Comparison of ENCODE assay signal across 1 cellular context in genomic region chr9:4424038-4424437, GRCh38.
TF ChIP-seq lines count a peak whose summit lies in the region.

No MANE protein-coding gene starts in this region.

TF ChIP-seq in GM23338, 12 proteins besides CTCF, POLR2A, EP300 and RAD21:
- TF ChIP-seq, protein P1, sequence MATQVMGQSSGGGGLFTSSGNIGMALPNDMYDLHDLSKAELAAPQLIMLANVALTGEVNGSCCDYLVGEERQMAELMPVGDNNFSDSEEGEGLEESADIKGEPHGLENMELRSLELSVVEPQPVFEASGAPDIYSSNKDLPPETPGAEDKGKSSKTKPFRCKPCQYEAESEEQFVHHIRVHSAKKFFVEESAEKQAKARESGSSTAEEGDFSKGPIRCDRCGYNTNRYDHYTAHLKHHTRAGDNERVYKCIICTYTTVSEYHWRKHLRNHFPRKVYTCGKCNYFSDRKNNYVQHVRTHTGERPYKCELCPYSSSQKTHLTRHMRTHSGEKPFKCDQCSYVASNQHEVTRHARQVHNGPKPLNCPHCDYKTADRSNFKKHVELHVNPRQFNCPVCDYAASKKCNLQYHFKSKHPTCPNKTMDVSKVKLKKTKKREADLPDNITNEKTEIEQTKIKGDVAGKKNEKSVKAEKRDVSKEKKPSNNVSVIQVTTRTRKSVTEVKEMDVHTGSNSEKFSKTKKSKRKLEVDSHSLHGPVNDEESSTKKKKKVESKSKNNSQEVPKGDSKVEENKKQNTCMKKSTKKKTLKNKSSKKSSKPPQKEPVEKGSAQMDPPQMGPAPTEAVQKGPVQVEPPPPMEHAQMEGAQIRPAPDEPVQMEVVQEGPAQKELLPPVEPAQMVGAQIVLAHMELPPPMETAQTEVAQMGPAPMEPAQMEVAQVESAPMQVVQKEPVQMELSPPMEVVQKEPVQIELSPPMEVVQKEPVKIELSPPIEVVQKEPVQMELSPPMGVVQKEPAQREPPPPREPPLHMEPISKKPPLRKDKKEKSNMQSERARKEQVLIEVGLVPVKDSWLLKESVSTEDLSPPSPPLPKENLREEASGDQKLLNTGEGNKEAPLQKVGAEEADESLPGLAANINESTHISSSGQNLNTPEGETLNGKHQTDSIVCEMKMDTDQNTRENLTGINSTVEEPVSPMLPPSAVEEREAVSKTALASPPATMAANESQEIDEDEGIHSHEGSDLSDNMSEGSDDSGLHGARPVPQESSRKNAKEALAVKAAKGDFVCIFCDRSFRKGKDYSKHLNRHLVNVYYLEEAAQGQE (IDR thresholded peaks at IDR 0.05; ENCODE audit: unreplicated experiment): no peak
- TF ChIP-seq ZNF114 (CRISPR knock-in tag; IDR thresholded peaks at IDR 0.05) (no peak), ZNF331 (CRISPR knock-in tag; IDR thresholded peaks at IDR 0.05; ENCODE audit: low read depth) (no peak), EZH2phosphoT487 (IDR thresholded peaks at IDR 0.05; ENCODE audit: unreplicated experiment) (no peak), ZNF462 (CRISPR knock-in tag; IDR thresholded peaks at IDR 0.05) (no peak), CREB1 (CRISPR knock-in tag; IDR thresholded peaks at IDR 0.05; ENCODE audit: low read depth) (no peak), STAT1 (IDR thresholded peaks at IDR 0.05; ENCODE audit: unreplicated experiment) (no peak)
- TF ChIP-seq, protein P2, sequence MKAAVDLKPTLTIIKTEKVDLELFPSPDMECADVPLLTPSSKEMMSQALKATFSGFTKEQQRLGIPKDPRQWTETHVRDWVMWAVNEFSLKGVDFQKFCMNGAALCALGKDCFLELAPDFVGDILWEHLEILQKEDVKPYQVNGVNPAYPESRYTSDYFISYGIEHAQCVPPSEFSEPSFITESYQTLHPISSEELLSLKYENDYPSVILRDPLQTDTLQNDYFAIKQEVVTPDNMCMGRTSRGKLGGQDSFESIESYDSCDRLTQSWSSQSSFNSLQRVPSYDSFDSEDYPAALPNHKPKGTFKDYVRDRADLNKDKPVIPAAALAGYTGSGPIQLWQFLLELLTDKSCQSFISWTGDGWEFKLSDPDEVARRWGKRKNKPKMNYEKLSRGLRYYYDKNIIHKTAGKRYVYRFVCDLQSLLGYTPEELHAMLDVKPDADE (IDR thresholded peaks at IDR 0.05): no peak
